ENCODE assay signal across 8 cellular contexts in genomic region chr6:36545767-36546663, GRCh38. TPM values are rescaled to one million over a fixed set of nuclear protein-coding genes. Genes with fewer than 3 reads are reported as not detected.
A peak's percentile ranks its signal among the peaks of the same experiment; 100 is the strongest.
DNase-seq lines count a peak whose midpoint lies in the region; ATAC-seq and TF ChIP-seq lines count a peak whose summit lies in the region.

No MANE protein-coding gene starts in this region.

- no peak for TF ChIP-seq RAD21 in liver (IDR thresholded peaks at IDR 0.05)

- H2AFZ ChIP-seq in SU-DHL-6 (ENCODE audit: low read depth, low read length, severe bottlenecking), result peak overlapping the region; percentile 60

- no peaks in the 10 kb centered on the region for H3K9me2 ChIP-seq in SU-DHL-6 (replicated peaks; ENCODE audit: insufficient read depth, low read length)

- 0 out of 2 replicates have a peak, but pooled peaks cover 7% of the 10 kb centered on the region for H4K20me1 ChIP-seq in SU-DHL-6 (ENCODE audit: low read depth, low read length)

- no peak for TF ChIP-seq CTCF in AG04449 (IDR thresholded peaks at IDR 0.05; ENCODE audit: insufficient read depth, low read length, missing control alignments)
- no peak for TF ChIP-seq CTCF in SU-DHL-6 (IDR thresholded peaks at IDR 0.05; ENCODE audit: insufficient read depth, low read length, poor library complexity, severe bottlenecking)
- no peak for TF ChIP-seq CTCF in coronary artery (IDR thresholded peaks at IDR 0.05)
- TF ChIP-seq CTCF in liver (IDR thresholded peaks at IDR 0.05; ENCODE audit: low read depth, low read length, missing input control), result no peak

- H3K4me2 ChIP-seq in SU-DHL-6 (ENCODE audit: low read depth, low read length, poor library complexity, severe bottlenecking), result peak overlapping the region; percentile 76

- CTCF ChIA-PET in AG04449 (lab: Yijun Ruan, JAX), result interaction anchor here (0.7 to 1.6 kb wide), 7 partner anchors 12 to 135 kb away, joined by 3 to 6 read pairs (median 4); no protein-coding TSS in a partner anchor

- H3K9ac ChIP-seq in SU-DHL-6 (ENCODE audit: low read length) (peak overlapping the region; percentile 80), liver (ENCODE audit: low read depth in 1 of 2, low read length in 2 of 2) (peak overlapping the region; percentile 81 to 99)

- no peak for ATAC-seq in HG03469 (IDR thresholded peaks at IDR 0.05; ENCODE audit: unreplicated experiment)

- H3K79me2 ChIP-seq in SU-DHL-6 (ENCODE audit: insufficient read depth, low read length), result peaks cover 62% of the 10 kb centered on the region

- H3K9me3 ChIP-seq in SU-DHL-6 (ENCODE audit: insufficient read depth, low read length) (no peaks in the 10 kb centered on the region), liver (ENCODE audit: control insufficient read depth in 4 of 4, low read length in 3 of 4) (no peaks in the 10 kb centered on the region)

- H3K27ac ChIP-seq in SU-DHL-6 (ENCODE audit: low read depth, low read length), result peak overlapping the region; percentile 66
- peak overlapping the region; percentile 88 to 96 for H3K27ac ChIP-seq in coronary artery
- peak overlapping the region; percentile 85 to 94 for H3K27ac ChIP-seq in liver (ENCODE audit: low read depth in 1 of 2, low read length in 2 of 2)
- H3K27ac ChIP-seq in substantia nigra (ENCODE audit: low read depth, low read length, poor library complexity, severe bottlenecking), result peak overlapping the region; percentile 98

- no peaks in the 10 kb centered on the region for H3K27me3 ChIP-seq in H7 (ENCODE audit: control insufficient read depth, insufficient read depth, low read length)
- no peaks in the 10 kb centered on the region for H3K27me3 ChIP-seq in SU-DHL-6 (ENCODE audit: low read length)
- no peaks in the 10 kb centered on the region for H3K27me3 ChIP-seq in liver (ENCODE audit: control insufficient read depth in 4 of 4, insufficient read depth in 4 of 4, low read length in 3 of 4)

- H3K4me1 ChIP-seq in liver (ENCODE audit: control insufficient read depth in 4 of 4, insufficient read depth in 4 of 4, low read length in 3 of 4), result peaks cover 6 to 20% (median 13%) of the 10 kb centered on the region in 4 donors

- DNase-seq in AG04449 (ENCODE audit: low read depth, low spot score) (no peak), H7 (peak; percentile 26), coronary artery (ENCODE audit: low spot score) (no peak), substantia nigra (lab: John Stamatoyannopoulos, UW) (peak in 6 of 49 donors; percentile 6 to 43 (median 32)), UCSD-AML1 (lab: John Stamatoyannopoulos, UW; ENCODE audit: unreplicated experiment) (no peak)

- H3K36me3 ChIP-seq in H7 (replicated peaks; ENCODE audit: control insufficient read depth, insufficient read depth, low read length) (no peaks in the 10 kb centered on the region), SU-DHL-6 (ENCODE audit: low read length) (peaks cover 8% of the 10 kb centered on the region; the same call in 1 of the 2 replicates), liver (ENCODE audit: control insufficient read depth in 4 of 4, insufficient read depth in 3 of 4, low read depth in 1 of 4, low read length in 3 of 4) (no peaks in the 10 kb centered on the region)

- H3K4me3 ChIP-seq in AG04449 (ENCODE audit: low read depth, low read length), result peak overlapping the region; percentile 98
- H3K4me3 ChIP-seq in H7 (ENCODE audit: insufficient read depth, low read depth, low read length), result peak overlapping the region; percentile 88
- peak overlapping the region; percentile 87 for H3K4me3 ChIP-seq in SU-DHL-6 (ENCODE audit: insufficient read depth, low read length, poor library complexity, severe bottlenecking)
- H3K4me3 ChIP-seq in coronary artery, result peak overlapping the region; percentile 84
- peak overlapping the region; percentile 79 to 99 (median 82) for H3K4me3 ChIP-seq in liver (ENCODE audit: low read depth in 1 of 3, low read length in 3 of 3)

- POLR2A ChIA-PET in AG04449 (lab: Yijun Ruan, JAX), result interaction anchor here (0.5 to 1.0 kb wide), 4 partner anchors 12 to 50 kb away, joined by 3 to 4 read pairs (median 4); no protein-coding TSS in a partner anchor

- WGBS in liver, result 11% methylated on average over 13 of the region's 13 CpGs

- H3F3A ChIP-seq in SU-DHL-6 (ENCODE audit: insufficient read depth), result peaks cover 16% of the 10 kb centered on the region; the same call in 1 of the 2 replicates

TF ChIP-seq in liver, 16 proteins besides CTCF, POLR2A, EP300 and RAD21:
- TF ChIP-seq GABPA (IDR thresholded peaks at IDR 0.05 in 1 of 2, conservative IDR thresholded peaks at IDR 0.05 in 1 of 2) (no peak), YY1 (IDR thresholded peaks at IDR 0.05) (peak; percentile 5)
TF ChIP-seq in liver: peak in this region for 1.

RNA-seq across cellular contexts. Expression of gene STK38, which starts 1.3 kb away (rescaled TPM):
- 7.6 and 8.7 TPM in 2 replicates for total RNA-seq in H7 (2014; rRNA removed; shearing (Covaris generic))
- total RNA-seq in liver, result 10 to 100 TPM; 13.3 to 21.8 TPM
- polyA plus RNA-seq in liver, result 10 to 100 TPM in 1 of 2 donors, 1 to 10 TPM in 1; 9.3 to 11.2 TPM

RNA-seq across cellular contexts. Expression of gene SRSF3, which starts 48.1 kb away (rescaled TPM):
- total RNA-seq in H7 (2014; rRNA removed; shearing (Covaris generic)), result 111 and 171 TPM in 2 replicates
- total RNA-seq in liver, result 100 to 1,000 TPM in 1 of 2 donors, 10 to 100 TPM in 1; 62.8 to 101 TPM
- polyA plus RNA-seq in liver, result 100 to 1,000 TPM; 101 to 103 TPM
